15 cellular contexts compared by ENCODE assay signal in genomic region chr21:43894206-43894577, GRCh38. TPM values are rescaled to one million over a fixed set of nuclear protein-coding genes. Genes with fewer than 3 reads are reported as not detected.
A peak's percentile ranks its signal among the peaks of the same experiment; 100 is the strongest.
DNase-seq lines count a peak whose midpoint lies in the region; ATAC-seq and TF ChIP-seq lines count a peak whose summit lies in the region.
"Had no signal": no experiment of that assay in that cellular context is flagged by ENCODE, and none has a peak within 500 bp of the region (broad histone marks: within the 10 kb centered on the region; RNA-seq: fewer than 3 reads in every experiment).

No MANE protein-coding gene starts in this region.

- H3K9me3 Mint-ChIP-seq in activated CD8-positive, alpha-beta memory T cell treated with anti-CD3 and anti-CD28 coated beads, Interleukin-2, amount 10 ng/mL, durations not matched to agents 7 days and 5 days (ENCODE audit: low read depth), result no peaks in the 10 kb centered on the region
- no peaks in the 10 kb centered on the region for H3K9me3 Mint-ChIP-seq in effector memory CD8-positive, alpha-beta T cell
- H3K9me3 Mint-ChIP-seq in stimulated activated naive B cell treated with anti-CD40 and anti-IgM and Interleukin-4, amounts not matched to agents 10 μg/mL and 1 μg/mL and 100 μg/mL, for 72 hours, result peaks cover 0 to 3% of the 10 kb centered on the region in 2 donors
- H3K9me3 Mint-ChIP-seq: dendritic cell treated with granulocyte-macrophage colony-stimulating factor and Interleukin-4, amounts not matched to agents 40 ng/mL and 50 ng/mL, for 4 days had no signal

- no peaks in the 10 kb centered on the region for H3K9me3 ChIP-seq in psoas muscle
- H3K9me3 ChIP-seq: body of pancreas, right lobe of liver had no signal

- H3K4me1 ChIP-seq in psoas muscle, result peaks cover 34% of the 10 kb centered on the region
- H3K4me1 ChIP-seq: body of pancreas had no signal

- intact Hi-C loops in psoas muscle (cut with DNase I), result no loop called here

- no peaks in the 10 kb centered on the region for H3K27me3 ChIP-seq in psoas muscle (ENCODE audit: insufficient read depth in 3 of 3, low read length in 2 of 3)
- H3K27me3 ChIP-seq: body of pancreas, neural progenitor cell, right lobe of liver had no signal

- H3K36me3 Mint-ChIP-seq in activated CD8-positive, alpha-beta memory T cell treated with anti-CD3 and anti-CD28 coated beads, Interleukin-2, amount 10 ng/mL, durations not matched to agents 7 days and 5 days, result peaks cover 41% of the 10 kb centered on the region
- H3K36me3 Mint-ChIP-seq in effector memory CD8-positive, alpha-beta T cell (ENCODE audit: insufficient read depth), result peaks cover 19% of the 10 kb centered on the region
- H3K36me3 Mint-ChIP-seq in stimulated activated naive B cell treated with anti-CD40 and anti-IgM and Interleukin-4, amounts not matched to agents 10 μg/mL and 1 μg/mL and 100 μg/mL, for 72 hours, result peaks cover 36 to 46% of the 10 kb centered on the region in 2 donors

- CTCF ChIA-PET in activated CD8-positive, alpha-beta memory T cell treated with anti-CD3 and anti-CD28 coated beads, Interleukin-2, amount 10 ng/mL, durations not matched to agents 7 days and 5 days (lab: Charles Lee), result interaction anchor here (1.0 to 2.1 kb wide), 3 partner anchors 10 to 31 kb away, joined by 4 to 6 read pairs (median 5); no protein-coding TSS in a partner anchor

- no peak for DNase-seq in activated CD8-positive, alpha-beta memory T cell treated with anti-CD3 and anti-CD28 coated beads, Interleukin-2, amount 10 ng/mL, durations not matched to agents 7 days and 5 days
- DNase-seq in activated CD8-positive, alpha-beta memory T cell treated with anti-CD3 and anti-CD28 coated beads for 24 hours, result no peak
- DNase-seq in OCI-M1 (lab: John Stamatoyannopoulos, UW) (peak; percentile 41), NCI-H1092 (lab: John Stamatoyannopoulos, UW) (no peak), psoas muscle (no peak)
- no peak for DNase-seq in effector memory CD8-positive, alpha-beta T cell
- no peak for DNase-seq in stimulated activated naive B cell treated with anti-CD40 and anti-IgM and Interleukin-4, amounts not matched to agents 10 μg/mL and 1 μg/mL and 100 μg/mL, for 72 hours
- DNase-seq: body of pancreas; NCI-H1417 treated with DMSO at 0.1 percent for 48 hours; right lobe of liver; stimulated activated CD4-positive, alpha-beta T cell treated with anti-CD3 and anti-CD28 coated beads, Interleukin-4, amount 100 ng/mL, for 4 hours had no signal

- peaks cover 43% of the 10 kb centered on the region for H3K4me1 Mint-ChIP-seq in activated CD8-positive, alpha-beta memory T cell treated with anti-CD3 and anti-CD28 coated beads, Interleukin-2, amount 10 ng/mL, durations not matched to agents 7 days and 5 days
- peaks cover 28 to 39% of the 10 kb centered on the region in 2 donors for H3K4me1 Mint-ChIP-seq in effector memory CD8-positive, alpha-beta T cell (ENCODE audit: low read depth in 2 of 2)
- H3K4me1 Mint-ChIP-seq in stimulated activated naive B cell treated with anti-CD40 and anti-IgM and Interleukin-4, amounts not matched to agents 10 μg/mL and 1 μg/mL and 100 μg/mL, for 72 hours, result peaks cover 24 to 39% of the 10 kb centered on the region in 2 donors

- no peaks in the 10 kb centered on the region for H3K27me3 Mint-ChIP-seq in activated CD8-positive, alpha-beta memory T cell treated with anti-CD3 and anti-CD28 coated beads, Interleukin-2, amount 10 ng/mL, durations not matched to agents 7 days and 5 days
- H3K27me3 Mint-ChIP-seq in effector memory CD8-positive, alpha-beta T cell, result no peaks in the 10 kb centered on the region
- H3K27me3 Mint-ChIP-seq in stimulated activated naive B cell treated with anti-CD40 and anti-IgM and Interleukin-4, amounts not matched to agents 10 μg/mL and 1 μg/mL and 100 μg/mL, for 72 hours, result no peaks in the 10 kb centered on the region
- H3K27me3 Mint-ChIP-seq: dendritic cell treated with granulocyte-macrophage colony-stimulating factor and Interleukin-4, amounts not matched to agents 40 ng/mL and 50 ng/mL, for 4 days had no signal

- H3K4me3 Mint-ChIP-seq in activated CD8-positive, alpha-beta memory T cell treated with anti-CD3 and anti-CD28 coated beads, Interleukin-2, amount 10 ng/mL, durations not matched to agents 7 days and 5 days, result peak overlapping the region; percentile 69
- H3K4me3 Mint-ChIP-seq in effector memory CD8-positive, alpha-beta T cell, result peak overlapping the region; percentile 76 to 81
- H3K4me3 Mint-ChIP-seq in stimulated activated naive B cell treated with anti-CD40 and anti-IgM and Interleukin-4, amounts not matched to agents 10 μg/mL and 1 μg/mL and 100 μg/mL, for 72 hours, result peak overlapping the region; percentile 58 to 74
- H3K4me3 Mint-ChIP-seq: neural progenitor cell had no signal

- WGBS in psoas muscle, 3 donors, result 45 to 58% (median 47%) methylated on average over 4 of the region's 4 CpGs

- H3K27ac Mint-ChIP-seq in activated CD8-positive, alpha-beta memory T cell treated with anti-CD3 and anti-CD28 coated beads, Interleukin-2, amount 10 ng/mL, durations not matched to agents 7 days and 5 days, result peak overlapping the region; percentile 92
- H3K27ac Mint-ChIP-seq in effector memory CD8-positive, alpha-beta T cell, result peak overlapping the region; percentile 83 to 87
- H3K27ac Mint-ChIP-seq in stimulated activated naive B cell treated with anti-CD40 and anti-IgM and Interleukin-4, amounts not matched to agents 10 μg/mL and 1 μg/mL and 100 μg/mL, for 72 hours, result no peak overlapping the region
- H3K27ac Mint-ChIP-seq: neural progenitor cell had no signal

- H3K36me3 ChIP-seq in psoas muscle (ENCODE audit: insufficient read depth in 1 of 2, low read depth in 1 of 2), result no peaks in the 10 kb centered on the region
- H3K36me3 ChIP-seq: neural progenitor cell, right lobe of liver had no signal

- TF ChIP-seq CTCF in psoas muscle (IDR thresholded peaks at IDR 0.05), result no peak

- no peak for ATAC-seq in activated CD8-positive, alpha-beta memory T cell treated with anti-CD3 and anti-CD28 coated beads, Interleukin-2, amount 10 ng/mL, durations not matched to agents 7 days and 5 days
- ATAC-seq in effector memory CD8-positive, alpha-beta T cell (replicated peaks), result peak; percentile 43
- ATAC-seq in stimulated activated naive B cell treated with anti-CD40 and anti-IgM and Interleukin-4, amounts not matched to agents 10 μg/mL and 1 μg/mL and 100 μg/mL, for 72 hours (replicated peaks), result peak in 1 of 2 donors; percentile 14
- ATAC-seq in psoas muscle, result no peak
- ATAC-seq in GM21390 (IDR thresholded peaks at IDR 0.05; ENCODE audit: unreplicated experiment), result no peak
- ATAC-seq: body of pancreas, HCT116 had no signal

- no peak overlapping the region for H3K4me3 ChIP-seq in psoas muscle
- H3K4me3 ChIP-seq: body of pancreas, neural progenitor cell, right lobe of liver had no signal

- no peak overlapping the region for H3K27ac ChIP-seq in psoas muscle
- H3K27ac ChIP-seq: body of pancreas, neural progenitor cell, right lobe of liver had no signal

RNA-seq across cellular contexts. Expression of gene AGPAT3, which starts 29.2 kb away (rescaled TPM):
- 100 to 1,000 TPM in 1 of 2 experiments, 10 to 100 TPM in 1; 94.3 to 101 TPM for total RNA-seq in activated CD8-positive, alpha-beta memory T cell treated with anti-CD3 and anti-CD28 coated beads, Interleukin-2, amount 10 ng/mL, durations not matched to agents 7 days and 5 days
- total RNA-seq in psoas muscle, result 100 to 1,000 TPM in 1 of 4 donors, 10 to 100 TPM in 3; 47.9 to 117 (median 64.4) TPM
- polyA plus RNA-seq in psoas muscle, result 10 to 100 TPM; 28.4 to 70.0 (median 35.7) TPM
